Comparison of ENCODE assay signal across 1 cellular context in the genomic region with DNA sequence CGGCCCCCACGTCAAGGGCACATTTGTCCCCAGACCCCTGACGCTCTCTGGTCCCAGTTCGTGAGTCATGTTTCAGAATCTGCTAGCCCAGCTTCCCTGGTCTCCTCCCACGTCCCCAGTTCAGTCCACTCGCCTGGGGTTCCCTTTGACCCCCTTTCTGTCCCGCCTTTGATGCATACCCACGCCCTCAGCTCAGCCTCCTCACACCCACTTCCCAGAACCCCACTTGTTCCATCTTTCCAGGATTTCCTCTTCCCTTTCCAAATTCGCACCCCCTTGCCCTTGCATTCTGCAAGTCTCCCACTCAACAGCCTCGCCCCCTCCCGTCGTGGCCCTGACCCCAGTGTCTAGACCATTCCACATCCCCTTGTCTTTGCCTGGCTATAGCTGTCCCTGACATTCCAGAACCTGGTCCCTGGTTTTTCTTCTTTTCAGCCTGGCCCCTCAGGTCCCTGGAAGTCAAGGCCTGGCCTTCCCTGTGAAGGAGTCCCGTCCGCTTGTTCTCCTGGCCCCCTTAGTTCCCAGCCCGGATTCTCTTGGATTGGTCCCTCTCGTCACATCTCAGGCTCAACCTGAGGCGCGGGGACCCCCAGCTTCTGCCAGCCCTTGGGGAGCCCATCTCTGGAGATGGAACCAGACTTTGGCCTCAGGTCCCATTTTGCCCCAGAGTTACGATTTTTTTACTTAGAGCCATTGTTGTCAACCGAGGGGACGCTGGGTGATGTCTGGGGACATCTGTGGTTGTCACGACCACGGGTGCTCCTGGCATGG.
A peak's percentile ranks its signal among the peaks of the same experiment; 100 is the strongest.
TF ChIP-seq lines count a peak whose summit lies in the region.

No MANE protein-coding gene starts in this region.

TF ChIP-seq in K562, 482 proteins besides CTCF, POLR2A, EP300 and RAD21:
- peak in 1 of 2 experiments; percentile 16; a peak in 1 of 4 replicates for TF ChIP-seq HDAC1 (IDR thresholded peaks at IDR 0.05)
- peak; percentile 29; the same call in 1 of the 2 replicates for TF ChIP-seq ZBTB7A (IDR thresholded peaks at IDR 0.05; ENCODE audit: borderline replicate concordance, control insufficient read depth, low read depth, low read length)
- TF ChIP-seq BCOR (IDR thresholded peaks at IDR 0.05), result no peak
- 0 out of 2 replicates have a peak, but pooled peaks have one; percentile 13 for TF ChIP-seq STAG1 (CRISPR knock-in tag; IDR thresholded peaks at IDR 0.05; ENCODE audit: borderline replicate concordance)
- no peak for TF ChIP-seq ZFP30 (CRISPR knock-in tag; IDR thresholded peaks at IDR 0.05; ENCODE audit: borderline replicate concordance)
- TF ChIP-seq HNRNPLL (IDR thresholded peaks at IDR 0.05; ENCODE audit: low read depth, low read length, poor library complexity, severe bottlenecking), result peak; percentile 19
- TF ChIP-seq SMARCE1 (IDR thresholded peaks at IDR 0.05), result 0 out of 2 replicates have a peak, but pooled peaks have one; percentile 55
- TF ChIP-seq ZC3H4 (CRISPR knock-in tag; IDR thresholded peaks at IDR 0.05; ENCODE audit: borderline replicate concordance), result 0 out of 2 replicates have a peak, but pooled peaks have one; percentile 34
- no peak for TF ChIP-seq HNRNPK (IDR thresholded peaks at IDR 0.05; ENCODE audit: low read depth, low read length, poor library complexity, severe bottlenecking)
- no peak for TF ChIP-seq BRCA1 (IDR thresholded peaks at IDR 0.05)
- no peak for TF ChIP-seq BRCA1 (CRISPR knock-in tag; IDR thresholded peaks at IDR 0.05)
- 0 out of 2 replicates have a peak, but pooled peaks have one; percentile 52 for TF ChIP-seq MED1 (CRISPR knock-in tag; IDR thresholded peaks at IDR 0.05; ENCODE audit: borderline replicate concordance)
- TF ChIP-seq, protein P1, sequence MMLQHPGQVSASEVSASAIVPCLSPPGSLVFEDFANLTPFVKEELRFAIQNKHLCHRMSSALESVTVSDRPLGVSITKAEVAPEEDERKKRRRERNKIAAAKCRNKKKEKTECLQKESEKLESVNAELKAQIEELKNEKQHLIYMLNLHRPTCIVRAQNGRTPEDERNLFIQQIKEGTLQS (IDR thresholded peaks at IDR 0.05), result peak; percentile 25; the same call in 1 of the 2 replicates
- TF ChIP-seq, protein P1 (CRISPR knock-in tag; conservative IDR thresholded peaks at IDR 0.05), result no peak
- TF ChIP-seq, protein P2, sequence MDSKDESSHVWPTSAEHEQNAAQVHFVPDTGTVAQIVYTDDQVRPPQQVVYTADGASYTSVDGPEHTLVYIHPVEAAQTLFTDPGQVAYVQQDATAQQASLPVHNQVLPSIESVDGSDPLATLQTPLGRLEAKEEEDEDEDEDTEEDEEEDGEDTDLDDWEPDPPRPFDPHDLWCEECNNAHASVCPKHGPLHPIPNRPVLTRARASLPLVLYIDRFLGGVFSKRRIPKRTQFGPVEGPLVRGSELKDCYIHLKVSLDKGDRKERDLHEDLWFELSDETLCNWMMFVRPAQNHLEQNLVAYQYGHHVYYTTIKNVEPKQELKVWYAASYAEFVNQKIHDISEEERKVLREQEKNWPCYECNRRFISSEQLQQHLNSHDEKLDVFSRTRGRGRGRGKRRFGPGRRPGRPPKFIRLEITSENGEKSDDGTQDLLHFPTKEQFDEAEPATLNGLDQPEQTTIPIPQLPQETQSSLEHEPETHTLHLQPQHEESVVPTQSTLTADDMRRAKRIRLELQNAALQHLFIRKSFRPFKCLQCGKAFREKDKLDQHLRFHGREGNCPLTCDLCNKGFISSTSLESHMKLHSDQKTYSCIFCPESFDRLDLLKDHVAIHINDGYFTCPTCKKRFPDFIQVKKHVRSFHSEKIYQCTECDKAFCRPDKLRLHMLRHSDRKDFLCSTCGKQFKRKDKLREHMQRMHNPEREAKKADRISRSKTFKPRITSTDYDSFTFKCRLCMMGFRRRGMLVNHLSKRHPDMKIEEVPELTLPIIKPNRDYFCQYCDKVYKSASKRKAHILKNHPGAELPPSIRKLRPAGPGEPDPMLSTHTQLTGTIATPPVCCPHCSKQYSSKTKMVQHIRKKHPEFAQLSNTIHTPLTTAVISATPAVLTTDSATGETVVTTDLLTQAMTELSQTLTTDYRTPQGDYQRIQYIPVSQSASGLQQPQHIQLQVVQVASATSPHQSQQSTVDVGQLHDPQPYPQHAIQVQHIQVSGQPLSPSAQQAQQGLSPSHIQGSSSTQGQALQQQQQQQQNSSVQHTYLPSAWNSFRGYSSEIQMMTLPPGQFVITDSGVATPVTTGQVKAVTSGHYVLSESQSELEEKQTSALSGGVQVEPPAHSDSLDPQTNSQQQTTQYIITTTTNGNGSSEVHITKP (IDR thresholded peaks at IDR 0.05; ENCODE audit: partially characterized antibody), result peak; percentile 58
- TF ChIP-seq, protein P3, sequence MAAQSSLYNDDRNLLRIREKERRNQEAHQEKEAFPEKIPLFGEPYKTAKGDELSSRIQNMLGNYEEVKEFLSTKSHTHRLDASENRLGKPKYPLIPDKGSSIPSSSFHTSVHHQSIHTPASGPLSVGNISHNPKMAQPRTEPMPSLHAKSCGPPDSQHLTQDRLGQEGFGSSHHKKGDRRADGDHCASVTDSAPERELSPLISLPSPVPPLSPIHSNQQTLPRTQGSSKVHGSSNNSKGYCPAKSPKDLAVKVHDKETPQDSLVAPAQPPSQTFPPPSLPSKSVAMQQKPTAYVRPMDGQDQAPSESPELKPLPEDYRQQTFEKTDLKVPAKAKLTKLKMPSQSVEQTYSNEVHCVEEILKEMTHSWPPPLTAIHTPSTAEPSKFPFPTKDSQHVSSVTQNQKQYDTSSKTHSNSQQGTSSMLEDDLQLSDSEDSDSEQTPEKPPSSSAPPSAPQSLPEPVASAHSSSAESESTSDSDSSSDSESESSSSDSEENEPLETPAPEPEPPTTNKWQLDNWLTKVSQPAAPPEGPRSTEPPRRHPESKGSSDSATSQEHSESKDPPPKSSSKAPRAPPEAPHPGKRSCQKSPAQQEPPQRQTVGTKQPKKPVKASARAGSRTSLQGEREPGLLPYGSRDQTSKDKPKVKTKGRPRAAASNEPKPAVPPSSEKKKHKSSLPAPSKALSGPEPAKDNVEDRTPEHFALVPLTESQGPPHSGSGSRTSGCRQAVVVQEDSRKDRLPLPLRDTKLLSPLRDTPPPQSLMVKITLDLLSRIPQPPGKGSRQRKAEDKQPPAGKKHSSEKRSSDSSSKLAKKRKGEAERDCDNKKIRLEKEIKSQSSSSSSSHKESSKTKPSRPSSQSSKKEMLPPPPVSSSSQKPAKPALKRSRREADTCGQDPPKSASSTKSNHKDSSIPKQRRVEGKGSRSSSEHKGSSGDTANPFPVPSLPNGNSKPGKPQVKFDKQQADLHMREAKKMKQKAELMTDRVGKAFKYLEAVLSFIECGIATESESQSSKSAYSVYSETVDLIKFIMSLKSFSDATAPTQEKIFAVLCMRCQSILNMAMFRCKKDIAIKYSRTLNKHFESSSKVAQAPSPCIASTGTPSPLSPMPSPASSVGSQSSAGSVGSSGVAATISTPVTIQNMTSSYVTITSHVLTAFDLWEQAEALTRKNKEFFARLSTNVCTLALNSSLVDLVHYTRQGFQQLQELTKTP (IDR thresholded peaks at IDR 0.05; ENCODE audit: low read depth in 1 of 2, partially characterized antibody in 2 of 2), result no peak
- TF ChIP-seq CBX8 (IDR thresholded peaks at IDR 0.05; ENCODE audit: borderline replicate concordance, extremely low read depth, low read depth, low read length, poor library complexity, severe bottlenecking), result no peak
- TF ChIP-seq ZNF584 (CRISPR knock-in tag; IDR thresholded peaks at IDR 0.05; ENCODE audit: low read depth), result no peak
- TF ChIP-seq, protein P4, sequence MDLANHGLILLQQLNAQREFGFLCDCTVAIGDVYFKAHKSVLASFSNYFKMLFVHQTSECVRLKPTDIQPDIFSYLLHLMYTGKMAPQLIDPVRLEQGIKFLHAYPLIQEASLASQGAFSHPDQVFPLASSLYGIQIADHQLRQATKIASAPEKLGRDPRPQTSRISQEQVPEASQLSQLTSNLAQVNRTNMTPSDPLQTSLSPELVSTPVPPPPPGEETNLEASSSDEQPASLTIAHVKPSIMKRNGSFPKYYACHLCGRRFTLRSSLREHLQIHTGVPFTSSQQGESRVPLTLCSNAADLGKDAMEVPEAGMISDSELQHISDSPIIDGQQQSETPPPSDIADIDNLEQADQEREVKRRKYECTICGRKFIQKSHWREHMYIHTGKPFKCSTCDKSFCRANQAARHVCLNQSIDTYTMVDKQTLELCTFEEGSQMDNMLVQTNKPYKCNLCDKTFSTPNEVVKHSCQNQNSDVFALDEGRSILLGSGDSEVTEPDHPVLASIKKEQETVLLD (IDR thresholded peaks at IDR 0.05), result peak; percentile 62; the same call in 1 of the 2 replicates
- TF ChIP-seq CBFA2T3 (IDR thresholded peaks at IDR 0.05), result peak; percentile 36
- TF ChIP-seq L3MBTL2 (IDR thresholded peaks at IDR 0.05), result no peak
- 0 out of 2 replicates have a peak, but pooled peaks have one; percentile 15 for TF ChIP-seq FOSL1 (tag; conservative IDR thresholded peaks at IDR 0.05)
- no peak for TF ChIP-seq TEAD2 (tag; IDR thresholded peaks at IDR 0.05)
- 0 out of 2 replicates have a peak, but pooled peaks have one; percentile 31 for TF ChIP-seq DPF2 (IDR thresholded peaks at IDR 0.05)
- TF ChIP-seq EGR1 (conservative IDR thresholded peaks at IDR 0.05), result peak; percentile 88
- TF ChIP-seq, protein P5, sequence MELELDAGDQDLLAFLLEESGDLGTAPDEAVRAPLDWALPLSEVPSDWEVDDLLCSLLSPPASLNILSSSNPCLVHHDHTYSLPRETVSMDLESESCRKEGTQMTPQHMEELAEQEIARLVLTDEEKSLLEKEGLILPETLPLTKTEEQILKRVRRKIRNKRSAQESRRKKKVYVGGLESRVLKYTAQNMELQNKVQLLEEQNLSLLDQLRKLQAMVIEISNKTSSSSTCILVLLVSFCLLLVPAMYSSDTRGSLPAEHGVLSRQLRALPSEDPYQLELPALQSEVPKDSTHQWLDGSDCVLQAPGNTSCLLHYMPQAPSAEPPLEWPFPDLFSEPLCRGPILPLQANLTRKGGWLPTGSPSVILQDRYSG (tag; conservative IDR thresholded peaks at IDR 0.05; ENCODE audit: low read depth), result no peak
- TF ChIP-seq KDM1A (IDR thresholded peaks at IDR 0.05), result peak in 1 of 2 experiments; percentile 9; a peak in 1 of 4 replicates
- no peak for TF ChIP-seq CBX5 (IDR thresholded peaks at IDR 0.05; ENCODE audit: borderline replicate concordance, low read depth)
- TF ChIP-seq CREM (IDR thresholded peaks at IDR 0.05; ENCODE audit: low read depth), result peak; percentile 35; the same call in 1 of the 2 replicates
- TF ChIP-seq LARP7 (IDR thresholded peaks at IDR 0.05), result no peak
- no peak for TF ChIP-seq KAT8 (IDR thresholded peaks at IDR 0.05; ENCODE audit: low read depth)
- TF ChIP-seq TGIF2 (CRISPR knock-in tag; IDR thresholded peaks at IDR 0.05), result no peak
- TF ChIP-seq HNRNPUL1 (IDR thresholded peaks at IDR 0.05; ENCODE audit: low read length), result no peak
- no peak for TF ChIP-seq MECOM (CRISPR knock-in tag; IDR thresholded peaks at IDR 0.05)
- TF ChIP-seq, protein P6, sequence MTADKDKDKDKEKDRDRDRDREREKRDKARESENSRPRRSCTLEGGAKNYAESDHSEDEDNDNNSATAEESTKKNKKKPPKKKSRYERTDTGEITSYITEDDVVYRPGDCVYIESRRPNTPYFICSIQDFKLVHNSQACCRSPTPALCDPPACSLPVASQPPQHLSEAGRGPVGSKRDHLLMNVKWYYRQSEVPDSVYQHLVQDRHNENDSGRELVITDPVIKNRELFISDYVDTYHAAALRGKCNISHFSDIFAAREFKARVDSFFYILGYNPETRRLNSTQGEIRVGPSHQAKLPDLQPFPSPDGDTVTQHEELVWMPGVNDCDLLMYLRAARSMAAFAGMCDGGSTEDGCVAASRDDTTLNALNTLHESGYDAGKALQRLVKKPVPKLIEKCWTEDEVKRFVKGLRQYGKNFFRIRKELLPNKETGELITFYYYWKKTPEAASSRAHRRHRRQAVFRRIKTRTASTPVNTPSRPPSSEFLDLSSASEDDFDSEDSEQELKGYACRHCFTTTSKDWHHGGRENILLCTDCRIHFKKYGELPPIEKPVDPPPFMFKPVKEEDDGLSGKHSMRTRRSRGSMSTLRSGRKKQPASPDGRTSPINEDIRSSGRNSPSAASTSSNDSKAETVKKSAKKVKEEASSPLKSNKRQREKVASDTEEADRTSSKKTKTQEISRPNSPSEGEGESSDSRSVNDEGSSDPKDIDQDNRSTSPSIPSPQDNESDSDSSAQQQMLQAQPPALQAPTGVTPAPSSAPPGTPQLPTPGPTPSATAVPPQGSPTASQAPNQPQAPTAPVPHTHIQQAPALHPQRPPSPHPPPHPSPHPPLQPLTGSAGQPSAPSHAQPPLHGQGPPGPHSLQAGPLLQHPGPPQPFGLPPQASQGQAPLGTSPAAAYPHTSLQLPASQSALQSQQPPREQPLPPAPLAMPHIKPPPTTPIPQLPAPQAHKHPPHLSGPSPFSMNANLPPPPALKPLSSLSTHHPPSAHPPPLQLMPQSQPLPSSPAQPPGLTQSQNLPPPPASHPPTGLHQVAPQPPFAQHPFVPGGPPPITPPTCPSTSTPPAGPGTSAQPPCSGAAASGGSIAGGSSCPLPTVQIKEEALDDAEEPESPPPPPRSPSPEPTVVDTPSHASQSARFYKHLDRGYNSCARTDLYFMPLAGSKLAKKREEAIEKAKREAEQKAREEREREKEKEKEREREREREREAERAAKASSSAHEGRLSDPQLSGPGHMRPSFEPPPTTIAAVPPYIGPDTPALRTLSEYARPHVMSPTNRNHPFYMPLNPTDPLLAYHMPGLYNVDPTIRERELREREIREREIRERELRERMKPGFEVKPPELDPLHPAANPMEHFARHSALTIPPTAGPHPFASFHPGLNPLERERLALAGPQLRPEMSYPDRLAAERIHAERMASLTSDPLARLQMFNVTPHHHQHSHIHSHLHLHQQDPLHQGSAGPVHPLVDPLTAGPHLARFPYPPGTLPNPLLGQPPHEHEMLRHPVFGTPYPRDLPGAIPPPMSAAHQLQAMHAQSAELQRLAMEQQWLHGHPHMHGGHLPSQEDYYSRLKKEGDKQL (CRISPR knock-in tag; IDR thresholded peaks at IDR 0.05; ENCODE audit: borderline replicate concordance), result no peak
- TF ChIP-seq KAT7 (CRISPR knock-in tag; IDR thresholded peaks at IDR 0.05; ENCODE audit: borderline replicate concordance), result no peak
- 0 out of 2 replicates have a peak, but pooled peaks have one; percentile 20 for TF ChIP-seq SMARCA4 (IDR thresholded peaks at IDR 0.05)
- TF ChIP-seq ZFX (CRISPR knock-in tag; IDR thresholded peaks at IDR 0.05), result no peak
- 0 out of 2 replicates have a peak, but pooled peaks have one; percentile 23 for TF ChIP-seq MYNN (IDR thresholded peaks at IDR 0.05)
- TF ChIP-seq MYNN (CRISPR knock-in tag; IDR thresholded peaks at IDR 0.05), result no peak
